ENCODE assay signal across 9 cellular contexts in genomic region chr17:29572691-29573557, GRCh38. TPM values are rescaled to one million over a fixed set of nuclear protein-coding genes. Genes with fewer than 3 reads are reported as not detected.
A peak's percentile ranks its signal among the peaks of the same experiment; 100 is the strongest.
DNase-seq lines count a peak whose midpoint lies in the region; ATAC-seq and TF ChIP-seq lines count a peak whose summit lies in the region.
"Had no signal": no experiment of that assay in that cellular context is flagged by ENCODE, and none has a peak within 500 bp of the region (broad histone marks: within the 10 kb centered on the region; RNA-seq: fewer than 3 reads in every experiment).

No MANE protein-coding gene starts in this region.

- H3K4me1 Mint-ChIP-seq in stimulated activated naive B cell treated with anti-CD40 and anti-IgM and Interleukin-4, amounts not matched to agents 10 μg/mL and 1 μg/mL and 100 μg/mL, for 72 hours = peaks cover 30 to 47% of the 10 kb centered on the region in 2 donors

- intact Hi-C loops in left lung (cut with DNase I) = no loop called here

- peaks cover 0 to 49% of the 10 kb centered on the region in 2 donors for H3K36me3 ChIP-seq in left lung

- H3K9me3 Mint-ChIP-seq in stimulated activated naive B cell treated with anti-CD40 and anti-IgM and Interleukin-4, amounts not matched to agents 10 μg/mL and 1 μg/mL and 100 μg/mL, for 72 hours = no peaks in the 10 kb centered on the region

- no peak overlapping the region for H3K27ac Mint-ChIP-seq in stimulated activated naive B cell treated with anti-CD40 and anti-IgM and Interleukin-4, amounts not matched to agents 10 μg/mL and 1 μg/mL and 100 μg/mL, for 72 hours

- no peaks in the 10 kb centered on the region for H3K27me3 ChIP-seq in left lung

- ATAC-seq in left lung (peak; percentile 23), GM18517 (IDR thresholded peaks at IDR 0.05; ENCODE audit: unreplicated experiment) (no peak), HG03432 (IDR thresholded peaks at IDR 0.05; ENCODE audit: unreplicated experiment) (no peak)
- peak; percentile 45 to 48 for ATAC-seq in stimulated activated naive B cell treated with anti-CD40 and anti-IgM and Interleukin-4, amounts not matched to agents 10 μg/mL and 1 μg/mL and 100 μg/mL, for 72 hours (replicated peaks)

- peaks cover 10 to 32% of the 10 kb centered on the region in 2 donors for H3K4me1 ChIP-seq in left lung

- H3K27ac ChIP-seq in left lung = no peak overlapping the region
- H3K27ac ChIP-seq: PC-9 had no signal

- no peak overlapping the region for H3K4me3 ChIP-seq in left lung
- H3K4me3 ChIP-seq: PC-9 had no signal

- DNase-seq in T-helper 9 cell (peak; percentile 36), left lung (peak in 1 of 2 donors; percentile 87), NCI-H2029 treated with DMSO at 0.1 percent for 48 hours (lab: John Stamatoyannopoulos, UW) (no peak)
- peak; percentile 44 for DNase-seq in central memory CD4-positive, alpha-beta T cell
- DNase-seq in stimulated activated naive B cell treated with anti-CD40 and anti-IgM and Interleukin-4, amounts not matched to agents 10 μg/mL and 1 μg/mL and 100 μg/mL, for 72 hours = peak; percentile 67

- peak overlapping the region in 1 of 2 donors; percentile 37 for H3K4me3 Mint-ChIP-seq in stimulated activated naive B cell treated with anti-CD40 and anti-IgM and Interleukin-4, amounts not matched to agents 10 μg/mL and 1 μg/mL and 100 μg/mL, for 72 hours

- no peaks in the 10 kb centered on the region for H3K27me3 Mint-ChIP-seq in stimulated activated naive B cell treated with anti-CD40 and anti-IgM and Interleukin-4, amounts not matched to agents 10 μg/mL and 1 μg/mL and 100 μg/mL, for 72 hours

- TF ChIP-seq CTCF in GM12874 (IDR thresholded peaks at IDR 0.05; ENCODE audit: insufficient read depth, low read depth, low read length) = peak; percentile 58
- peak; percentile 58 to 69 for TF ChIP-seq CTCF in left lung (IDR thresholded peaks at IDR 0.05)

- H3K36me3 Mint-ChIP-seq in stimulated activated naive B cell treated with anti-CD40 and anti-IgM and Interleukin-4, amounts not matched to agents 10 μg/mL and 1 μg/mL and 100 μg/mL, for 72 hours = peaks cover 36 to 40% of the 10 kb centered on the region in 2 donors

- no peaks in the 10 kb centered on the region for H3K9me3 ChIP-seq in left lung

RNA-seq across cellular contexts. Expression of gene TP53I13, which starts 4.4 kb away (rescaled TPM):
- total RNA-seq in left lung = 10 to 100 TPM; 53.3 to 58.5 TPM

RNA-seq across cellular contexts. Expression of gene ABHD15, which starts 6.1 kb away (rescaled TPM):
- 10 to 100 TPM; 10.9 to 11.3 TPM for total RNA-seq in left lung

RNA-seq across cellular contexts. Expression of gene GIT1, which starts 16.5 kb away (rescaled TPM):
- 10 to 100 TPM; 40.3 to 48.3 TPM for total RNA-seq in left lung

RNA-seq across cellular contexts. Expression of gene ANKRD13B, which starts 20.0 kb away (rescaled TPM):
- 10 to 100 TPM in 1 of 2 donors, 1 to 10 TPM in 1; 8.8 to 10.2 TPM for total RNA-seq in left lung

RNA-seq across cellular contexts. Expression of gene CORO6, which starts 49.8 kb away (rescaled TPM):
- total RNA-seq in left lung = 1 to 10 TPM; 3.8 to 3.9 TPM

Comparison
In these comparisons a context has a peak if more than half of its experiments do, and no peak if none do; other contexts are left out.
1. ATAC-seq: peak in left lung (single experiment) and stimulated activated naive B cell treated with anti-CD40 and anti-IgM and Interleukin-4, amounts not matched to agents 10 μg/mL and 1 μg/mL and 100 μg/mL, for 72 hours (2 of 2); none in GM18517 (single experiment) and HG03432 (single experiment).